Comparison of ENCODE assay signal across 9 cellular contexts in genomic region chr3:128727059-128727458, GRCh38. TPM values are rescaled to one million over a fixed set of nuclear protein-coding genes. Genes with fewer than 3 reads are reported as not detected.
DNase-seq lines count a peak whose midpoint lies in the region; ATAC-seq, FAIRE-seq and TF ChIP-seq lines count a peak whose summit lies in the region.
"Had no signal": no experiment of that assay in that cellular context is flagged by ENCODE, and none has a peak within 500 bp of the region (broad histone marks: within the 10 kb centered on the region; RNA-seq: fewer than 3 reads in every experiment).

No MANE protein-coding gene starts in this region.

- H3K9ac ChIP-seq in colonic mucosa (ENCODE audit: low read depth in 2 of 2, low read length in 2 of 2) = peak overlapping the region; percentile 92 to 100

- peaks cover 0 to 4% (median 0%) of the 10 kb centered on the region in 3 donors for H3K27me3 Mint-ChIP-seq in naive B cell

- peak overlapping the region; percentile 97 to 100 (median 98) for H3K27ac Mint-ChIP-seq in naive B cell

- peaks cover 14% of the 10 kb centered on the region for H3K4me1 ChIP-seq in colonic mucosa

- H3K4me3 Mint-ChIP-seq in naive B cell = peak overlapping the region; percentile 88 to 98 (median 95)

- H3K4me3 ChIP-seq in AG09309 (ENCODE audit: control insufficient read depth, low read depth, low read length) = peak overlapping the region; percentile 86
- H3K4me3 ChIP-seq in Jurkat, Clone E6-1 (ENCODE audit: low read length) = peak overlapping the region; percentile 81
- peak overlapping the region; percentile 98 for H3K4me3 ChIP-seq in colonic mucosa

- TF ChIP-seq CTCF in AG09309 (IDR thresholded peaks at IDR 0.05; ENCODE audit: control insufficient read depth, insufficient read depth, low read depth, low read length, missing control alignments) (no peak), colonic mucosa (IDR thresholded peaks at IDR 0.05) (no peak)

- no peaks in the 10 kb centered on the region for H3K9me3 ChIP-seq in colonic mucosa

- no peaks in the 10 kb centered on the region for H3K27me3 ChIP-seq in colonic mucosa

- intact Hi-C loops in colonic mucosa (cut with DNase I) = no loop called here

- no peak for DNase-seq in AG09309 (ENCODE audit: low read depth)
- no peak for DNase-seq in Jurkat, Clone E6-1 (ENCODE audit: low read depth, low spot score)
- DNase-seq in colonic mucosa = no peak
- no peak for DNase-seq in naive B cell
- DNase-seq in urothelium cell line (ENCODE audit: low spot score) = no peak
- no peak for DNase-seq in stimulated activated CD8-positive, alpha-beta memory T cell treated with anti-CD3 and anti-CD28 coated beads, Interleukin-4, amount 100 ng/mL, for 48 hours
- no peak for DNase-seq in A172 (ENCODE audit: low spot score)
- DNase-seq: NCI-H774 had no signal

- H3K36me3 ChIP-seq in colonic mucosa = no peaks in the 10 kb centered on the region

- no peak for FAIRE-seq in urothelium cell line (lab: Jason Lieb, UNC)

- peaks cover 0 to 2% (median 0%) of the 10 kb centered on the region in 7 donors for H3K9me3 Mint-ChIP-seq in naive B cell

- ATAC-seq in naive B cell (ENCODE audit: low read depth in 2 of 2) = no peak
- no peak for ATAC-seq in GM18873 (IDR thresholded peaks at IDR 0.05; ENCODE audit: low FRiP score, unreplicated experiment)

- peak overlapping the region; percentile 98 for H3K27ac ChIP-seq in colonic mucosa

- peaks cover 0 to 4% of the 10 kb centered on the region in 2 donors for H3K36me3 Mint-ChIP-seq in naive B cell

- H3K4me1 Mint-ChIP-seq in naive B cell = peaks cover 54 to 68% (median 58%) of the 10 kb centered on the region in 3 donors

RNA-seq across cellular contexts. Expression of gene RAB7A, which starts 1.1 kb away (rescaled TPM):
- polyA plus RNA-seq in Jurkat, Clone E6-1 (2012; ENCODE audit: insufficient read depth, insufficient read length) = 244 TPM
- total RNA-seq in colonic mucosa = 100 to 1,000 TPM; 221 to 272 TPM
- polyA plus RNA-seq in naive B cell (ENCODE audit: low read depth in 6 of 6) = 100 to 1,000 TPM; 165 to 252 (median 189) TPM
- total RNA-seq in A172 (2014; rRNA removed; shearing (Covaris generic)) = 70.8 and 76.2 TPM in 2 replicates
